ENCODE assay signal across 24 cellular contexts in the genomic region with DNA sequence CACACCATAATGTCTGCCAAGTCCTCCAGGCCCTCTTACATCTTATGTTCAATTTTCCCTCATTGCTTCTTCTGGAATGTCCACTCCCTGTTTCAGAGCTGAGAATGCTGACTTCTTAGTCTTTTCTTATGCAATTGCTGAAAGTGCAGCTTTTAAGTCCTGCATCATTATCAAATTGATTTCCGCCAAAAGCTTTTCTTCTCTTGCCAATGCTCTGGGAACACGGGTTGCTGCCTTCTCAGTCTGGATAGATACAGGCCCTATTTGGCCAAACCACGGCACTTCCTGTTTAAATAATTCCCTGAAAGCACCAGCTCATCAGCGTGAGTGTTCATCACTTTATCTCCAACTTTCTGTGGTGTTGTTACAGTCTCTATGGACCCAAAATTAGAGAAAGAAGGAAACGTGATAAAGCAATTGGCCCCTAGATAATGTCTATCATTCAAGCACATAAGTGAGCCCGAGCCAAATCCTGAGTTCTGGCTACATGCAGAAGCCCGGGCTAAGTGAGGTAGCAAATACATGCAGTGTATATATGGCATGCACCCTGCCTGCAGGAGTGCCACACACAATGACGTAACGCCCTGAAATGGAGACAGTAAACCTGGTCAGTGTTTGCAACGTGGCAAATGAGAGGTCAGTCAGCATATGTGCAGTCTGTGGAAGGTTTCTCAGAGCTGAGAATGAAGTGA.
A peak's percentile ranks its signal among the peaks of the same experiment; 100 is the strongest.
DNase-seq lines count a peak whose midpoint lies in the region; ATAC-seq, FAIRE-seq and TF ChIP-seq lines count a peak whose summit lies in the region.
"Had no signal": no experiment of that assay in that cellular context is flagged by ENCODE, and none has a peak within 500 bp of the region (broad histone marks: within the 10 kb centered on the region; RNA-seq: fewer than 3 reads in every experiment).

No MANE protein-coding gene starts in this region.

- no peak overlapping the region for H3K4me3 Mint-ChIP-seq in astrocyte (ENCODE audit: unreplicated experiment)
- H3K4me3 Mint-ChIP-seq: CD14-positive monocyte had no signal

- H3K9ac ChIP-seq in astrocyte (ENCODE audit: low read length) = no peak overlapping the region

- in situ Hi-C loops in KBM-7 (cut with MboI; ENCODE audit: low pct_unique_long_range_greater_than_20kb, low sequenced_read_pairs) = no loop called here
- in situ Hi-C loops in GM13976 (cut with MboI; ENCODE audit: low sequenced_read_pairs, unreplicated experiment) = no loop called here

- peak; percentile 34 for DNase-seq in KBM-7
- DNase-seq in astrocyte (ENCODE audit: low read depth) = peak; percentile 53
- no peak for DNase-seq in left ventricle myocardium superior
- DNase-seq in osteoblast (ENCODE audit: insufficient read length, low spot score, missing footprints) = no peak
- no peak for DNase-seq in kidney tubule cell (ENCODE audit: low spot score)
- no peak for DNase-seq in medulla oblongata (ENCODE audit: extremely low spot score)
- no peak for DNase-seq in GM13976 (ENCODE audit: low spot score)
- DNase-seq: ACHN; activated CD4-positive, alpha-beta T cell treated with anti-CD3 and anti-CD28 coated beads, Interleukin-2, amount 50 U/mL, for 48 hours; activated naive CD4-positive, alpha-beta T cell; amniotic stem cell; DMS 273 treated with DMSO at 0.1 percent for 48 hours; GDM1; KG1; NCI-H1694 treated with DMSO at 0.1 percent for 48 hours; NCI-H82; SHP77 treated with DMSO at 0.1 percent for 48 hours; stimulated activated CD4-positive, alpha-beta T cell treated with anti-CD3 and anti-CD28 coated beads, Interleukin-15, amount 100 ng/mL, for 24 hours; T-helper 1 cell had no signal

- ATAC-seq in left ventricle myocardium superior (peak; percentile 81), GM18909 (IDR thresholded peaks at IDR 0.05; ENCODE audit: poor library complexity, unreplicated experiment) (no peak)

- peaks cover 2% of the 10 kb centered on the region for H3K27me3 Mint-ChIP-seq in astrocyte (ENCODE audit: low read depth, unreplicated experiment)

- H3K36me3 ChIP-seq in astrocyte (ENCODE audit: insufficient read depth, low read length) (no peaks in the 10 kb centered on the region), osteoblast (ENCODE audit: insufficient read depth, low read length) (no peaks in the 10 kb centered on the region)
- H3K36me3 ChIP-seq: cardiac muscle cell, neutrophil had no signal

- intact Hi-C loops in left ventricle myocardium superior (cut with micrococcal nuclease) = no loop called here

- H3K27me3 ChIP-seq in astrocyte (ENCODE audit: insufficient read depth, low read length) (peaks cover 3% of the 10 kb centered on the region), osteoblast (ENCODE audit: insufficient read depth, low read length) (peaks cover 9% of the 10 kb centered on the region)
- H3K27me3 ChIP-seq: cardiac muscle cell, neutrophil had no signal

- H4K20me1 ChIP-seq in astrocyte (ENCODE audit: insufficient read depth, low read length) (no peaks in the 10 kb centered on the region), osteoblast (ENCODE audit: insufficient read depth, low read length) (no peaks in the 10 kb centered on the region)

- H3K27ac ChIP-seq in astrocyte (ENCODE audit: low read depth, low read length) = no peak overlapping the region
- H3K27ac ChIP-seq in osteoblast (ENCODE audit: low read depth, low read length) = no peak overlapping the region
- H3K27ac ChIP-seq: cardiac muscle cell, neutrophil, VCaP had no signal

- H3K9me3 ChIP-seq in astrocyte (ENCODE audit: insufficient read depth, low read depth, low read length) = no peaks in the 10 kb centered on the region
- no peaks in the 10 kb centered on the region for H3K9me3 ChIP-seq in osteoblast (ENCODE audit: low read depth, low read length)
- H3K9me3 ChIP-seq: neutrophil had no signal

- H3K4me1 ChIP-seq in astrocyte (ENCODE audit: insufficient read depth, low read length) (no peaks in the 10 kb centered on the region), osteoblast (ENCODE audit: insufficient read depth, low read length) (no peaks in the 10 kb centered on the region)

- no peak for FAIRE-seq in astrocyte (lab: Jason Lieb, UNC)

- TF ChIP-seq CTCF in astrocyte (IDR thresholded peaks at IDR 0.05; ENCODE audit: insufficient read depth, low read depth, low read length) (no peak), osteoblast (IDR thresholded peaks at IDR 0.05; ENCODE audit: extremely low read depth, low read depth, low read length) (no peak), GM13976 (IDR thresholded peaks at IDR 0.05; ENCODE audit: borderline replicate concordance, control extremely low read depth, extremely low read depth, insufficient read depth, missing control alignments) (no peak)

- H2AFZ ChIP-seq in astrocyte (ENCODE audit: low read depth, low read length) (no peak overlapping the region), osteoblast (ENCODE audit: low read length) (peak overlapping the region; percentile 14)

- H3K79me2 ChIP-seq in astrocyte (ENCODE audit: insufficient read depth, low read length) (no peaks in the 10 kb centered on the region), osteoblast (ENCODE audit: insufficient read depth, low read length) (no peaks in the 10 kb centered on the region)

- peaks cover 5% of the 10 kb centered on the region for H3K9me3 Mint-ChIP-seq in astrocyte (ENCODE audit: unreplicated experiment)

- H3K27ac Mint-ChIP-seq in astrocyte (ENCODE audit: unreplicated experiment) = no peak overlapping the region

- H3K4me3 ChIP-seq in astrocyte (ENCODE audit: insufficient read depth, low read depth, low read length) (no peak overlapping the region), osteoblast (ENCODE audit: insufficient read depth, low read length) (no peak overlapping the region)
- H3K4me3 ChIP-seq: cardiac muscle cell had no signal

- peaks cover 20% of the 10 kb centered on the region for H3K4me1 Mint-ChIP-seq in astrocyte (ENCODE audit: low read depth, unreplicated experiment)

- H3K36me3 Mint-ChIP-seq in astrocyte (ENCODE audit: low read depth, unreplicated experiment) = no peaks in the 10 kb centered on the region
- H3K36me3 Mint-ChIP-seq: CD14-positive monocyte had no signal

- H3K4me2 ChIP-seq in astrocyte (ENCODE audit: low read length) (no peak overlapping the region), osteoblast (ENCODE audit: insufficient read depth, low read length) (no peak overlapping the region)

Comparison
In these comparisons a context has a peak if more than half of its experiments do, and no peak if none do; other contexts are left out.
1. DNase-seq: peak in KBM-7 (single experiment) and astrocyte (single experiment); none in left ventricle myocardium superior (single experiment), osteoblast (single experiment), kidney tubule cell (single experiment), medulla oblongata (single experiment) and GM13976 (single experiment).